26 cellular contexts compared by ENCODE assay signal in genomic region chr4:73212982-73213730, GRCh38. TPM values are rescaled to one million over a fixed set of nuclear protein-coding genes. Genes with fewer than 3 reads are reported as not detected.
A peak's percentile ranks its signal among the peaks of the same experiment; 100 is the strongest.
DNase-seq lines count a peak whose midpoint lies in the region; ATAC-seq and TF ChIP-seq lines count a peak whose summit lies in the region.
"Had no signal": no experiment of that assay in that cellular context is flagged by ENCODE, and none has a peak within 500 bp of the region (broad histone marks: within the 10 kb centered on the region; RNA-seq: fewer than 3 reads in every experiment).

No MANE protein-coding gene starts in this region.

- TF ChIP-seq CTCF in RWPE2 (IDR thresholded peaks at IDR 0.05; ENCODE audit: poor library complexity, severe bottlenecking) (no peak), stomach (IDR thresholded peaks at IDR 0.05) (no peak)

- DNase-seq in activated naive CD8-positive, alpha-beta T cell treated with anti-CD3 and anti-CD28 coated beads, Interleukin-2, amount 50 U/mL, for 24 hours = no peak
- no peak for DNase-seq in activated naive CD8-positive, alpha-beta T cell treated with anti-CD3 and anti-CD28 coated beads for 36 hours
- no peak for DNase-seq in RWPE2 (ENCODE audit: low spot score)
- DNase-seq in epithelial cell of prostate (ENCODE audit: low read depth, low spot score) = no peak
- no peak for DNase-seq in SKM-1 (lab: John Stamatoyannopoulos, UW; ENCODE audit: unreplicated experiment)
- DNase-seq in stomach = no peak
- no peak for DNase-seq in NCI-H69 (lab: John Stamatoyannopoulos, UW)
- DNase-seq: activated naive CD4-positive, alpha-beta T cell treated with Interleukin-2 at 50 U/mL for 16 hours; activated T-cell treated with anti-CD3 and anti-CD28 coated beads, Interleukin-2, amount 50 U/mL, for 48 hours; amniotic stem cell; erythroblast; foreskin keratinocyte; GOT3; NCI-H1105; NCI-H187 treated with DMSO at 0.1 percent for 48 hours; NCI-H526; nephron progenitor cell; ovary; Peyer's patch; stimulated activated CD4-positive, alpha-beta T cell treated with anti-CD3 and anti-CD28 coated beads, Interleukin-2, amount 100 ng/mL, for 48 hours; substantia nigra; T-cell; upper lobe of left lung had no signal

- TF ChIP-seq EP300 in stomach (IDR thresholded peaks at IDR 0.05) = no peak

- peak overlapping the region; percentile 1 for H3K27ac Mint-ChIP-seq in activated naive CD8-positive, alpha-beta T cell treated with anti-CD3 and anti-CD28 coated beads, Interleukin-2, amount 50 U/mL, for 24 hours
- no peak overlapping the region for H3K27ac Mint-ChIP-seq in activated naive CD8-positive, alpha-beta T cell treated with anti-CD3 and anti-CD28 coated beads for 36 hours
- H3K27ac Mint-ChIP-seq: nephron progenitor cell, T-cell had no signal

- peaks cover 25% of the 10 kb centered on the region for H3K4me1 Mint-ChIP-seq in activated naive CD8-positive, alpha-beta T cell treated with anti-CD3 and anti-CD28 coated beads, Interleukin-2, amount 50 U/mL, for 24 hours
- peaks cover 19% of the 10 kb centered on the region for H3K4me1 Mint-ChIP-seq in activated naive CD8-positive, alpha-beta T cell treated with anti-CD3 and anti-CD28 coated beads for 36 hours
- H3K4me1 Mint-ChIP-seq: nephron progenitor cell had no signal

- ATAC-seq in activated naive CD8-positive, alpha-beta T cell treated with anti-CD3 and anti-CD28 coated beads, Interleukin-2, amount 50 U/mL, for 24 hours = no peak
- no peak for ATAC-seq in RWPE2 (ENCODE audit: low read depth)
- ATAC-seq: activated CD4-positive, CD25-positive, alpha-beta regulatory T cell treated with anti-CD3 and anti-CD28 coated beads, Interleukin-2, amount 50 U/mL, for 24 hours; foreskin keratinocyte; T-cell had no signal

- H3K4me1 ChIP-seq in RWPE2 (ENCODE audit: insufficient read depth, poor library complexity, severe bottlenecking) (peaks cover 23% of the 10 kb centered on the region), stomach (peaks cover 0 to 26% (median 18%) of the 10 kb centered on the region in 4 donors)
- H3K4me1 ChIP-seq: Peyer's patch had no signal

- peak overlapping the region; percentile 6 for H3K27ac ChIP-seq in RWPE2 (ENCODE audit: poor library complexity, severe bottlenecking)
- H3K27ac ChIP-seq in epithelial cell of prostate = peak overlapping the region; percentile 2
- H3K27ac ChIP-seq in stomach = no peak overlapping the region
- H3K27ac ChIP-seq: C4-2B, ovary, Peyer's patch, right atrium auricular region had no signal

- H3K4me3 Mint-ChIP-seq in activated naive CD8-positive, alpha-beta T cell treated with anti-CD3 and anti-CD28 coated beads, Interleukin-2, amount 50 U/mL, for 24 hours = no peak overlapping the region
- no peak overlapping the region for H3K4me3 Mint-ChIP-seq in activated naive CD8-positive, alpha-beta T cell treated with anti-CD3 and anti-CD28 coated beads for 36 hours
- H3K4me3 Mint-ChIP-seq: nephron progenitor cell, T-cell had no signal

- WGBS in stomach, 5 donors = 88 to 100% (median 100%) methylated on average over 1 of the region's 1 CpG

- no peak for TF ChIP-seq POLR2A in stomach (IDR thresholded peaks at IDR 0.05)

- H3K36me3 Mint-ChIP-seq in activated naive CD8-positive, alpha-beta T cell treated with anti-CD3 and anti-CD28 coated beads, Interleukin-2, amount 50 U/mL, for 24 hours (ENCODE audit: low read depth) = peaks cover 51% of the 10 kb centered on the region
- peaks cover 39% of the 10 kb centered on the region for H3K36me3 Mint-ChIP-seq in activated naive CD8-positive, alpha-beta T cell treated with anti-CD3 and anti-CD28 coated beads for 36 hours

- H3K36me3 ChIP-seq in RWPE2 (ENCODE audit: low read depth) (peaks cover 41% of the 10 kb centered on the region), stomach (peaks cover 0 to 4% (median 0%) of the 10 kb centered on the region in 4 donors)
- H3K36me3 ChIP-seq: ovary, Peyer's patch, right atrium auricular region had no signal

- intact Hi-C loops in stomach (cut with DNase I; ENCODE audit: low total_unique reads) = no loop called here

- no peaks in the 10 kb centered on the region for H3K9me3 Mint-ChIP-seq in activated naive CD8-positive, alpha-beta T cell treated with anti-CD3 and anti-CD28 coated beads, Interleukin-2, amount 50 U/mL, for 24 hours
- H3K9me3 Mint-ChIP-seq in activated naive CD8-positive, alpha-beta T cell treated with anti-CD3 and anti-CD28 coated beads for 36 hours = peaks cover 4% of the 10 kb centered on the region
- H3K9me3 Mint-ChIP-seq: T-cell had no signal

- H3K27me3 ChIP-seq in RWPE2 (ENCODE audit: insufficient read depth, poor library complexity, severe bottlenecking) (no peaks in the 10 kb centered on the region), stomach (no peaks in the 10 kb centered on the region)
- H3K27me3 ChIP-seq: foreskin keratinocyte, ovary, Peyer's patch, right atrium auricular region, upper lobe of left lung had no signal

- H3K4me3 ChIP-seq in RWPE2 (ENCODE audit: severe bottlenecking) (no peak overlapping the region), stomach (no peak overlapping the region)
- H3K4me3 ChIP-seq: ovary, Peyer's patch, right atrium auricular region, upper lobe of left lung had no signal

- H3K9me3 ChIP-seq in RWPE2 (ENCODE audit: severe bottlenecking) (no peaks in the 10 kb centered on the region), stomach (no peaks in the 10 kb centered on the region)
- H3K9me3 ChIP-seq: ovary, Peyer's patch, right atrium auricular region, upper lobe of left lung had no signal

- H3K27me3 Mint-ChIP-seq in activated naive CD8-positive, alpha-beta T cell treated with anti-CD3 and anti-CD28 coated beads, Interleukin-2, amount 50 U/mL, for 24 hours = no peaks in the 10 kb centered on the region
- no peaks in the 10 kb centered on the region for H3K27me3 Mint-ChIP-seq in activated naive CD8-positive, alpha-beta T cell treated with anti-CD3 and anti-CD28 coated beads for 36 hours
- H3K27me3 Mint-ChIP-seq: T-cell had no signal

RNA-seq across cellular contexts. Expression of gene ANKRD17, which starts 45.4 kb away (rescaled TPM):
- 10 to 100 TPM; 61.6 to 65.0 TPM for total RNA-seq in activated naive CD8-positive, alpha-beta T cell treated with anti-CD3 and anti-CD28 coated beads for 36 hours
- total RNA-seq in stomach = 100 to 1,000 TPM in 1 of 5 donors, 10 to 100 TPM in 4; 47.3 to 128 (median 69.9) TPM
- polyA plus RNA-seq in stomach = 10 to 100 TPM in 1 of 3 donors, 1 to 10 TPM in 2; 6.9 to 31.8 (median 9.3) TPM

Comparison
In these comparisons a context has a peak if more than half of its experiments do, and no peak if none do; other contexts are left out.
1. H3K27ac ChIP-seq: peak in RWPE2 (single experiment) and epithelial cell of prostate (single experiment); none in stomach (0 of 5).